8 cellular contexts compared by ENCODE assay signal in genomic region chr6:33297956-33298772, GRCh38. TPM values are rescaled to one million over a fixed set of nuclear protein-coding genes. Genes with fewer than 3 reads are reported as not detected.
A peak's percentile ranks its signal among the peaks of the same experiment; 100 is the strongest.
DNase-seq lines count a peak whose midpoint lies in the region; ATAC-seq and TF ChIP-seq lines count a peak whose summit lies in the region.

No MANE protein-coding gene starts in this region.

- H3K9me3 ChIP-seq in SK-N-SH, result no peaks in the 10 kb centered on the region
- H3K9me3 ChIP-seq in psoas muscle, result no peaks in the 10 kb centered on the region

- no peaks in the 10 kb centered on the region for H3K9me2 ChIP-seq in SK-N-SH

- TF ChIP-seq CTCF in SK-N-SH (IDR thresholded peaks at IDR 0.05) (peak; percentile 15; the same call in 1 of the 2 replicates), astrocyte of the cerebellum (IDR thresholded peaks at IDR 0.05; ENCODE audit: low read depth, low read length, missing control alignments) (no peak), psoas muscle (IDR thresholded peaks at IDR 0.05) (no peak)

- H3K27ac ChIP-seq in SK-N-SH (ENCODE audit: low read depth in 2 of 2, low read length in 1 of 2) (peak overlapping the region; percentile 99), psoas muscle (peak overlapping the region; percentile 97)

- no peak overlapping the region for H2AFZ ChIP-seq in SK-N-SH (ENCODE audit: low read depth)

- 2% methylated on average over 35 of the region's 42 CpGs for WGBS in SK-N-SH (ENCODE audit: low lambda C conversion rate)
- 1 to 2% (median 1%) methylated on average over 27 to 42 of the region's 42 CpGs for WGBS in psoas muscle, 3 donors

- peak overlapping the region; percentile 94 for H3K4me2 ChIP-seq in SK-N-SH

- CTCF ChIA-PET in SK-N-SH (lab: Yijun Ruan, JAX), result interaction anchor here (1.0 to 3.9 kb wide), 11 partner anchors 9 to 124 kb away, joined by 3 to 30 read pairs (median 7); partner anchors contain the start of genes B3GALT4, PFDN6, RPS18 and TAPBP

- no peak for TF ChIP-seq EP300 in SK-N-SH (IDR thresholded peaks at IDR 0.05; ENCODE audit: borderline replicate concordance in 1 of 2, low read depth in 1 of 2, low read length in 1 of 2)

- ATAC-seq in left ventricle myocardium superior (peak; percentile 46), psoas muscle (peak; percentile 23 to 44 (median 40)), GM18870 (IDR thresholded peaks at IDR 0.05; ENCODE audit: unreplicated experiment) (no peak)

- peak; percentile 79 for DNase-seq in Daoy (ENCODE audit: low read depth)
- DNase-seq in HPDE6-E6E7 (ENCODE audit: extremely low spot score), result peak; percentile 86
- DNase-seq in SK-N-SH, result peak; percentile 83
- DNase-seq in astrocyte of the cerebellum (ENCODE audit: low read depth), result no peak
- DNase-seq in left ventricle myocardium superior, result no peak
- DNase-seq in psoas muscle, result peak; percentile 66 to 78
- no peak for DNase-seq in midbrain (lab: John Stamatoyannopoulos, UW)

- intact Hi-C loops in left ventricle myocardium superior (cut with micrococcal nuclease) (no loop called here), psoas muscle (cut with DNase I) (no loop called here)

- TF ChIP-seq RAD21 in SK-N-SH (IDR thresholded peaks at IDR 0.05; ENCODE audit: low read length), result no peak

- H4K20me1 ChIP-seq in SK-N-SH (ENCODE audit: insufficient read depth), result peaks cover 11% of the 10 kb centered on the region; the same call in 1 of the 2 replicates

- H3K4me3 ChIP-seq in SK-N-SH (ENCODE audit: low read depth in 2 of 2, low read length in 1 of 2) (peak overlapping the region; percentile 84 to 89), astrocyte of the cerebellum (ENCODE audit: low read depth, low read length) (peak overlapping the region; percentile 73), psoas muscle (peak overlapping the region; percentile 82)

- in situ Hi-C loops in astrocyte of the cerebellum (cut with HindIII; ENCODE audit: low sequenced_read_pairs), result no loop called here

- no peaks in the 10 kb centered on the region for H3K27me3 ChIP-seq in SK-N-SH (ENCODE audit: insufficient read depth)
- no peaks in the 10 kb centered on the region for H3K27me3 ChIP-seq in psoas muscle (ENCODE audit: insufficient read depth in 3 of 3, low read length in 2 of 3)

- H3K79me2 ChIP-seq in SK-N-SH (ENCODE audit: insufficient read depth), result peaks cover 43% of the 10 kb centered on the region

- H3F3A ChIP-seq in SK-N-SH (replicated peaks; ENCODE audit: insufficient read depth), result peaks cover 22% of the 10 kb centered on the region

- POLR2A ChIA-PET in SK-N-SH (lab: Yijun Ruan, JAX), result interaction anchor here (1.5 to 3.3 kb wide), 4 partner anchors 9 to 47 kb away, joined by 4 to 30 read pairs (median 15); partner anchors contain the start of genes B3GALT4, PFDN6, RPS18 and VPS52

- H3K4me1 ChIP-seq in SK-N-SH (ENCODE audit: control insufficient read depth in 1 of 2, insufficient read depth in 2 of 2, low read depth in 1 of 2, low read length in 1 of 2), result peaks cover 4 to 13% of the 10 kb centered on the region in 2 experiments; a peak in 1 of 4 replicates
- H3K4me1 ChIP-seq in psoas muscle, result peaks cover 26% of the 10 kb centered on the region

- H3K9ac ChIP-seq in SK-N-SH, result peak overlapping the region; percentile 94

- H3K36me3 ChIP-seq in SK-N-SH (replicated peaks in 1 of 2; ENCODE audit: control insufficient read depth in 1 of 2, insufficient read depth in 2 of 2, low read length in 1 of 2) (peaks cover 11 to 26% of the 10 kb centered on the region in 2 experiments), psoas muscle (ENCODE audit: insufficient read depth in 1 of 2, low read depth in 1 of 2) (peaks cover 4 to 54% of the 10 kb centered on the region in 2 donors)

TF ChIP-seq in SK-N-SH, 30 proteins besides CTCF, POLR2A, EP300 and RAD21:
- no peak for TF ChIP-seq GATA2 (CRISPR knock-in tag; IDR thresholded peaks at IDR 0.05)
- no peak for TF ChIP-seq FOSL2 (IDR thresholded peaks at IDR 0.05; ENCODE audit: borderline replicate concordance, low read depth)
- TF ChIP-seq RFX5 (IDR thresholded peaks at IDR 0.05; ENCODE audit: low read length), result no peak
- 0 out of 2 replicates have a peak, but pooled peaks have one; percentile 50 for TF ChIP-seq SIN3A (IDR thresholded peaks at IDR 0.05; ENCODE audit: borderline replicate concordance, low read depth, low read length)
- peak; percentile 68 for TF ChIP-seq POLR2AphosphoS5 (IDR thresholded peaks at IDR 0.05; ENCODE audit: low read depth, low read length)
TF ChIP-seq in SK-N-SH: peak in this region for 2.

RNA-seq across cellular contexts. Expression of gene RGL2, which starts 0.6 kb away (rescaled TPM):
- 16.7 and 19.2 TPM in 2 replicates for total RNA-seq in Daoy (2014; rRNA removed; shearing (Covaris generic))
- polyA plus RNA-seq in SK-N-SH (2012; rRNA removed), result 59.4 and 71.2 TPM in 2 replicates
- polyA plus RNA-seq in SK-N-SH (2012; cell fraction: cytosol; rRNA removed), result 19.9 and 29.3 TPM in 2 replicates
- polyA plus RNA-seq in SK-N-SH (2012; cell fraction: nucleus; rRNA removed), result 331 and 334 TPM in 2 replicates
- total RNA-seq in left ventricle myocardium superior, result 59.4 TPM
- total RNA-seq in psoas muscle, result 10 to 100 TPM; 44.5 to 58.3 (median 54.9) TPM
- 10 to 100 TPM; 30.5 to 66.1 (median 51.9) TPM for polyA plus RNA-seq in psoas muscle

RNA-seq across cellular contexts. Expression of gene PFDN6, which starts 8.8 kb away (rescaled TPM):
- 126 and 182 TPM in 2 replicates for total RNA-seq in Daoy (2014; rRNA removed; shearing (Covaris generic))
- polyA plus RNA-seq in SK-N-SH (2012; rRNA removed) (182 and 213 TPM in 2 replicates), psoas muscle (100 to 1,000 TPM; 223 to 296 (median 248) TPM)
- polyA plus RNA-seq in SK-N-SH (2012; cell fraction: cytosol; rRNA removed), result 233 and 285 TPM in 2 replicates
- 113 and 143 TPM in 2 replicates for polyA plus RNA-seq in SK-N-SH (2012; cell fraction: nucleus; rRNA removed)
- total RNA-seq in left ventricle myocardium superior (57.3 TPM), psoas muscle (10 to 100 TPM; 57.2 to 87.6 (median 75.7) TPM)

RNA-seq across cellular contexts. Expression of gene WDR46, which starts 9.1 kb away (rescaled TPM):
- 286 and 362 TPM in 2 replicates for total RNA-seq in Daoy (2014; rRNA removed; shearing (Covaris generic))
- polyA plus RNA-seq in SK-N-SH (2012; rRNA removed) (153 and 172 TPM in 2 replicates), psoas muscle (10 to 100 TPM; 33.3 to 65.0 (median 44.4) TPM)
- polyA plus RNA-seq in SK-N-SH (2012; cell fraction: cytosol; rRNA removed), result 76.0 and 91.7 TPM in 2 replicates
- 421 and 466 TPM in 2 replicates for polyA plus RNA-seq in SK-N-SH (2012; cell fraction: nucleus; rRNA removed)
- total RNA-seq in left ventricle myocardium superior (15.1 TPM), psoas muscle (10 to 100 TPM; 22.4 to 46.0 (median 34.7) TPM)

RNA-seq across cellular contexts. Expression of gene TAPBP, which starts 15.7 kb away (rescaled TPM):
- total RNA-seq in Daoy (2014; rRNA removed; shearing (Covaris generic)), result 63.6 and 71.1 TPM in 2 replicates
- 27.9 and 44.5 TPM in 2 replicates for polyA plus RNA-seq in SK-N-SH (2012; rRNA removed)
- 24.4 and 34.4 TPM in 2 replicates for polyA plus RNA-seq in SK-N-SH (2012; cell fraction: cytosol; rRNA removed)
- 84.8 and 160 TPM in 2 replicates for polyA plus RNA-seq in SK-N-SH (2012; cell fraction: nucleus; rRNA removed)
- total RNA-seq in left ventricle myocardium superior, result 93.0 TPM
- total RNA-seq in psoas muscle, result 10 to 100 TPM; 24.4 to 37.4 (median 27.1) TPM
- polyA plus RNA-seq in psoas muscle, result 10 to 100 TPM in 2 of 3 donors, 1 to 10 TPM in 1; 7.9 to 16.1 (median 10.1) TPM

RNA-seq across cellular contexts. Expression of gene ZBTB22, which starts 19.4 kb away (rescaled TPM):
- total RNA-seq in Daoy (2014; rRNA removed; shearing (Covaris generic)), result 4.9 and 11.2 TPM in 2 replicates
- polyA plus RNA-seq in SK-N-SH (2012; rRNA removed), result 19.5 and 22.2 TPM in 2 replicates
- polyA plus RNA-seq in SK-N-SH (2012; cell fraction: cytosol; rRNA removed), result 11.9 and 17.3 TPM in 2 replicates
- 22.8 and 24.0 TPM in 2 replicates for polyA plus RNA-seq in SK-N-SH (2012; cell fraction: nucleus; rRNA removed)
- 11.1 TPM for total RNA-seq in left ventricle myocardium superior
- 10 to 100 TPM in 2 of 4 donors, 1 to 10 TPM in 2; 7.4 to 19.7 (median 10.1) TPM for total RNA-seq in psoas muscle
- polyA plus RNA-seq in psoas muscle, result 1 to 10 TPM; 4.7 to 8.4 (median 5.7) TPM

Comparison
In these comparisons a context has a peak if more than half of its experiments do, and no peak if none do; other contexts are left out.
1. DNase-seq: peak in Daoy (single experiment), HPDE6-E6E7 (single experiment), SK-N-SH (single experiment) and psoas muscle (2 of 2); none in astrocyte of the cerebellum (single experiment), left ventricle myocardium superior (single experiment) and midbrain (single experiment).
2. Peak in every context shown above with its lines, with median percentiles within 50 percentile points of each other: H3K4me3 ChIP-seq.